11 cellular contexts compared by ENCODE assay signal in genomic region chr11:119337581-119338317, GRCh38. TPM values are rescaled to one million over a fixed set of nuclear protein-coding genes. Genes with fewer than 3 reads are reported as not detected.
A peak's percentile ranks its signal among the peaks of the same experiment; 100 is the strongest.
DNase-seq lines count a peak whose midpoint lies in the region; ATAC-seq and TF ChIP-seq lines count a peak whose summit lies in the region.
"Had no signal": no experiment of that assay in that cellular context is flagged by ENCODE, and none has a peak within 500 bp of the region (broad histone marks: within the 10 kb centered on the region; RNA-seq: fewer than 3 reads in every experiment).

No MANE protein-coding gene starts in this region.

- H3K4me1 Mint-ChIP-seq in effector memory CD8-positive, alpha-beta T cell (ENCODE audit: low read depth in 2 of 2): peaks cover 31 to 41% of the 10 kb centered on the region in 2 donors

- intact Hi-C loops in esophagus muscularis mucosa (cut with DNase I): no loop called here
- intact Hi-C loops in breast epithelium (cut with DNase I; ENCODE audit: low total_unique reads): loop anchor here (1.0 kb wide), 1 partner anchor 19 kb away; no protein-coding TSS in a partner anchor

- peaks cover 23 to 40% of the 10 kb centered on the region in 2 donors for H3K27me3 Mint-ChIP-seq in effector memory CD8-positive, alpha-beta T cell

- H3K79me2 ChIP-seq in osteoblast (ENCODE audit: insufficient read depth, low read length): peaks cover 28% of the 10 kb centered on the region

- peaks cover 15% of the 10 kb centered on the region for H3K36me3 Mint-ChIP-seq in effector memory CD8-positive, alpha-beta T cell (ENCODE audit: insufficient read depth)

- TF ChIP-seq POLR2A in esophagus muscularis mucosa (IDR thresholded peaks at IDR 0.05; ENCODE audit: low read depth): no peak
- no peak for TF ChIP-seq POLR2A in breast epithelium (IDR thresholded peaks at IDR 0.05)

- DNase-seq in Daoy (ENCODE audit: low read depth): peak; percentile 66
- peak; percentile 68 for DNase-seq in OCI-M1 (lab: John Stamatoyannopoulos, UW)
- no peak for DNase-seq in esophagus muscularis mucosa (ENCODE audit: extremely low spot score)
- DNase-seq in osteoblast (ENCODE audit: insufficient read length, low spot score, missing footprints): peak; percentile 96
- DNase-seq in breast epithelium (ENCODE audit: low spot score in 2 of 2): no peak
- no peak for DNase-seq in NCI-H2107 treated with DMSO at 0.1 percent for 48 hours (lab: John Stamatoyannopoulos, UW; ENCODE audit: unreplicated experiment)
- DNase-seq in effector memory CD8-positive, alpha-beta T cell: no peak
- DNase-seq: cortex of kidney had no signal

- H3K27ac ChIP-seq in esophagus muscularis mucosa (replicated peaks in 1 of 4) (peak overlapping the region; percentile 86 to 90 (median 88)), osteoblast (ENCODE audit: low read depth, low read length) (peak overlapping the region; percentile 81), breast epithelium (peak overlapping the region in 1 of 2 donors; percentile 43)

- WGBS in esophagus muscularis mucosa: 48% methylated on average over 8 of the region's 9 CpGs

- H3K4me2 ChIP-seq in osteoblast (ENCODE audit: insufficient read depth, low read length): peak overlapping the region; percentile 82

- no peak overlapping the region for H3K27ac Mint-ChIP-seq in effector memory CD8-positive, alpha-beta T cell

- peak overlapping the region in 1 of 4 donors; percentile 77 for H3K4me3 ChIP-seq in esophagus muscularis mucosa
- H3K4me3 ChIP-seq in osteoblast (ENCODE audit: insufficient read depth, low read length): peak overlapping the region; percentile 76
- H3K4me3 ChIP-seq in breast epithelium: no peak overlapping the region

- ATAC-seq in effector memory CD8-positive, alpha-beta T cell (replicated peaks): no peak
- ATAC-seq in GM19397 (IDR thresholded peaks at IDR 0.05; ENCODE audit: unreplicated experiment): no peak

- peak overlapping the region; percentile 80 for H2AFZ ChIP-seq in osteoblast (ENCODE audit: low read length)

- peaks cover 44 to 79% (median 75%) of the 10 kb centered on the region in 4 donors for H3K4me1 ChIP-seq in esophagus muscularis mucosa
- H3K4me1 ChIP-seq in osteoblast (ENCODE audit: insufficient read depth, low read length): peaks cover 51% of the 10 kb centered on the region
- peaks cover 8 to 16% of the 10 kb centered on the region in 2 donors for H3K4me1 ChIP-seq in breast epithelium

- peaks cover 5 to 17% (median 12%) of the 10 kb centered on the region in 4 donors for H3K36me3 ChIP-seq in esophagus muscularis mucosa
- H3K36me3 ChIP-seq in osteoblast (ENCODE audit: insufficient read depth, low read length): peaks cover 6% of the 10 kb centered on the region
- no peaks in the 10 kb centered on the region for H3K36me3 ChIP-seq in breast epithelium

- H3K27me3 ChIP-seq in esophagus muscularis mucosa (no peaks in the 10 kb centered on the region), osteoblast (ENCODE audit: insufficient read depth, low read length) (peaks cover 6% of the 10 kb centered on the region), breast epithelium (peaks cover 0 to 2% of the 10 kb centered on the region in 2 donors)

- TF ChIP-seq CTCF in esophagus muscularis mucosa (IDR thresholded peaks at IDR 0.05) (no peak), osteoblast (IDR thresholded peaks at IDR 0.05; ENCODE audit: extremely low read depth, low read depth, low read length) (no peak), breast epithelium (IDR thresholded peaks at IDR 0.05) (no peak)

- no peak for TF ChIP-seq EP300 in esophagus muscularis mucosa (IDR thresholded peaks at IDR 0.05)

- H3K9me3 ChIP-seq in esophagus muscularis mucosa: no peaks in the 10 kb centered on the region
- H3K9me3 ChIP-seq in osteoblast (ENCODE audit: low read depth, low read length): no peaks in the 10 kb centered on the region
- H3K9me3 ChIP-seq in breast epithelium: no peaks in the 10 kb centered on the region

- H4K20me1 ChIP-seq in osteoblast (ENCODE audit: insufficient read depth, low read length): peaks cover 12% of the 10 kb centered on the region

- H3K4me3 Mint-ChIP-seq in effector memory CD8-positive, alpha-beta T cell: no peak overlapping the region

- H3K9me3 Mint-ChIP-seq in effector memory CD8-positive, alpha-beta T cell: no peaks in the 10 kb centered on the region

RNA-seq across cellular contexts. Expression of gene C1QTNF5, which starts 2.9 kb away (rescaled TPM):
- 0.51 and 1.9 TPM in 2 replicates for total RNA-seq in Daoy (2014; rRNA removed; shearing (Covaris generic))
- total RNA-seq in esophagus muscularis mucosa (10 to 100 TPM; 23.7 to 74.3 (median 51.6) TPM), osteoblast (35.9 and 41.3 TPM in 2 replicates), breast epithelium (10 to 100 TPM; 14.3 to 55.0 (median 38.0) TPM)

RNA-seq across cellular contexts. Expression of gene RNF26, which starts 3.4 kb away (rescaled TPM):
- 2.6 and 2.9 TPM in 2 replicates for total RNA-seq in Daoy (2014; rRNA removed; shearing (Covaris generic))
- total RNA-seq in esophagus muscularis mucosa (10 to 100 TPM; 14.2 to 33.2 (median 20.9) TPM), osteoblast (4.0 and 5.0 TPM in 2 replicates), breast epithelium (10 to 100 TPM in 1 of 3 donors, 1 to 10 TPM in 2; 8.8 to 11.2 (median 9.7) TPM)

RNA-seq across cellular contexts. Expression of gene MFRP, which starts 8.8 kb away (rescaled TPM):
- not detected in 2 replicates for total RNA-seq in Daoy (2014; rRNA removed; shearing (Covaris generic))
- total RNA-seq in esophagus muscularis mucosa (under 1 TPM in 1 of 4 donors, not detected in 3; 0.11 TPM), osteoblast (not detected in 2 replicates), breast epithelium (under 1 TPM in 1 of 3 donors, not detected in 2; 0.16 TPM)
- total RNA-seq: pulmonary artery endothelial cell, ureter had no signal

RNA-seq across cellular contexts. Expression of gene MCAM, which starts 20.8 kb away (rescaled TPM):
- 180 and 215 TPM in 2 replicates for total RNA-seq in Daoy (2014; rRNA removed; shearing (Covaris generic))
- 1,000 to 10,000 TPM in 1 of 4 donors, 100 to 1,000 TPM in 3; 607 to 1,312 (median 805) TPM for total RNA-seq in esophagus muscularis mucosa
- total RNA-seq in osteoblast: 11.2 and 14.1 TPM in 2 replicates
- 1,000 to 10,000 TPM in 1 of 3 donors, 100 to 1,000 TPM in 2; 170 to 1,725 (median 408) TPM for total RNA-seq in breast epithelium

RNA-seq across cellular contexts. Expression of gene USP2, which starts 43.7 kb away (rescaled TPM):
- total RNA-seq in Daoy (2014; rRNA removed; shearing (Covaris generic)): 0.27 and 0.51 TPM in 2 replicates
- total RNA-seq in esophagus muscularis mucosa (1 to 10 TPM; 4.6 to 9.9 (median 6.1) TPM), osteoblast (0.29 and 0.36 TPM in 2 replicates), breast epithelium (1 to 10 TPM in 2 of 3 donors, under 1 TPM in 1; 0.48 to 3.8 (median 2.0) TPM)

Comparison
In these comparisons a context has a peak if more than half of its experiments do, and no peak if none do; other contexts are left out.
1. DNase-seq: peak in Daoy (single experiment), OCI-M1 (single experiment) and osteoblast (single experiment); none in esophagus muscularis mucosa (single experiment), breast epithelium (0 of 2), NCI-H2107 treated with DMSO at 0.1 percent for 48 hours (single experiment) and effector memory CD8-positive, alpha-beta T cell (0 of 3).